Comparison of ENCODE assay signal across 1 cellular context in genomic region chr18:45889419-45890059, GRCh38.
TF ChIP-seq lines count a peak whose summit lies in the region.

No MANE protein-coding gene starts in this region.

TF ChIP-seq in H1, 55 proteins besides CTCF, POLR2A, EP300 and RAD21:
- no peak for TF ChIP-seq SIRT6 (IDR thresholded peaks at IDR 0.05; ENCODE audit: low read length)
- no peak for TF ChIP-seq JUND (IDR thresholded peaks at IDR 0.05; ENCODE audit: low read length)
- TF ChIP-seq SAP30 (IDR thresholded peaks at IDR 0.05; ENCODE audit: insufficient read depth, insufficient replicate concordance, low read length) = no peak
- no peak for TF ChIP-seq JUN (IDR thresholded peaks at IDR 0.05; ENCODE audit: low read depth, low read length)
- TF ChIP-seq EZH2 (IDR thresholded peaks at IDR 0.05; ENCODE audit: low read depth, low read length, severe bottlenecking) = no peak
- no peak for TF ChIP-seq TAF1 (IDR thresholded peaks at IDR 0.05; ENCODE audit: low read depth, low read length)
- TF ChIP-seq E2F6 (IDR thresholded peaks at IDR 0.05) = no peak
- no peak for TF ChIP-seq HDAC6 (IDR thresholded peaks at IDR 0.05; ENCODE audit: low read depth, low read length)
